8 cellular contexts compared by ENCODE assay signal in the genomic region with DNA sequence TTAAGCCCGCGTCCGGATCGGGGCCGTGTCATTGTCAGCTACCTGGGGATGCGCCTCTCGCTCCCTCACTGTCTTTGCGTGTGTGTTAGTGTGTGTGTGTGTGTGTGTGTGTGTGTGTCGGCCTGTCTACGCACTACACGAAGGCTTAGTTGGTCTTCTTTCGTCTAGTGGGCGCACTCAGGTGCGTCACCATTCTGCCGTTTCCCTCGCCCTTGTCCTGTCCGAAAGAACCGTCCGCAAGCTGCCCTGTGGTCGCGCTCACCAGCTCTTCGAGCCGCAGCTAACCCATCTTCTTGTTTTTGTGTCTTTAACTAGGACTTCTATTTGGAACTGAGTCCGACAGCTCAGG. TPM values are rescaled to one million over a fixed set of nuclear protein-coding genes. Genes with fewer than 3 reads are reported as not detected.
DNase-seq lines count a peak whose midpoint lies in the region; ATAC-seq, FAIRE-seq and TF ChIP-seq lines count a peak whose summit lies in the region.

No MANE protein-coding gene starts in this region.

- H3K79me2 ChIP-seq in OCI-LY7 (ENCODE audit: insufficient read depth, low read depth, low read length) (no peaks in the 10 kb centered on the region), trophoblast cell (ENCODE audit: control insufficient read depth, insufficient read depth, low read length, poor library complexity) (no peaks in the 10 kb centered on the region)

- WGBS in trophoblast cell (ENCODE audit: extremely low coverage, insufficient coverage, insufficient read length), result no CpG with 5 or more reads among the region's 24 CpGs

- no peak overlapping the region for H2BK5ac ChIP-seq in trophoblast cell (ENCODE audit: low read depth, low read length, poor library complexity)

- no peak overlapping the region for H2BK12ac ChIP-seq in trophoblast cell (ENCODE audit: low read length)

- CTCF ChIA-PET in Calu3 (lab: Charles Lee) (no interaction called here), OCI-LY7 (lab: Charles Lee; ENCODE audit: unreplicated experiment) (no interaction called here)

- H4K8ac ChIP-seq in trophoblast cell (ENCODE audit: low read depth, low read length), result no peak overlapping the region

- no peaks in the 10 kb centered on the region for H3K9me3 ChIP-seq in OCI-LY7 (ENCODE audit: low read length)
- H3K9me3 ChIP-seq in trophoblast cell (ENCODE audit: insufficient read depth, low read depth, low read length), result peaks cover 11% of the 10 kb centered on the region

- H3K23ac ChIP-seq in trophoblast cell (ENCODE audit: low read length), result no peak overlapping the region

- H3K4me1 Mint-ChIP-seq in Calu3 (ENCODE audit: low read depth, unreplicated experiment), result peaks cover 47% of the 10 kb centered on the region

- no peak overlapping the region for H3K27ac Mint-ChIP-seq in Calu3 (ENCODE audit: unreplicated experiment)

- peaks cover 28% of the 10 kb centered on the region for H3K36me3 Mint-ChIP-seq in Calu3 (ENCODE audit: insufficient read depth, unreplicated experiment)

- no peak overlapping the region for H2AK5ac ChIP-seq in trophoblast cell (ENCODE audit: low read length)

- TF ChIP-seq POLR2A in GM12892 (IDR thresholded peaks at IDR 0.05; ENCODE audit: low read depth, low read length), result no peak

- no peaks in the 10 kb centered on the region for H3K9me3 Mint-ChIP-seq in Calu3 (ENCODE audit: low read depth, unreplicated experiment)

- H3K27me3 Mint-ChIP-seq in Calu3 (ENCODE audit: unreplicated experiment), result peaks cover 14% of the 10 kb centered on the region

- peak overlapping the region; percentile 86 for H3K4me3 Mint-ChIP-seq in Calu3 (ENCODE audit: low read depth, unreplicated experiment)

- no peak overlapping the region for H3K14ac ChIP-seq in trophoblast cell (ENCODE audit: low read length)

- H3K27ac ChIP-seq in OCI-LY7 (ENCODE audit: low read depth, low read length, poor library complexity, severe bottlenecking), result no peak overlapping the region
- H3K27ac ChIP-seq in trophoblast cell (ENCODE audit: low read depth, low read length), result no peak overlapping the region

- no peak overlapping the region for H4K91ac ChIP-seq in trophoblast cell (ENCODE audit: low read depth, low read length)

- H3K4me2 ChIP-seq in OCI-LY7 (ENCODE audit: low read length), result peak overlapping the region; percentile 16; the same call in 1 of the 2 replicates
- H3K4me2 ChIP-seq in trophoblast cell (ENCODE audit: low read length), result peak overlapping the region; percentile 95

- H3K27me3 ChIP-seq in trophoblast cell (ENCODE audit: insufficient read depth, low read length), result peaks cover 25% of the 10 kb centered on the region

- no peaks in the 10 kb centered on the region for H3K9me2 ChIP-seq in OCI-LY7 (ENCODE audit: insufficient read depth, low read length)

- POLR2A ChIA-PET in OCI-LY7 (lab: Charles Lee), result interaction anchor here (0.6 kb wide), 1 partner anchor 50 kb away, joined by 3 read pairs; no protein-coding TSS in a partner anchor

- H3K36me3 ChIP-seq in OCI-LY7 (ENCODE audit: insufficient read depth, low read length) (no peaks in the 10 kb centered on the region), trophoblast cell (ENCODE audit: control insufficient read depth in 1 of 2, insufficient read depth in 2 of 2, low read length in 2 of 2) (no peaks in the 10 kb centered on the region)

- H3K4ac ChIP-seq in trophoblast cell (ENCODE audit: low read depth, low read length), result no peak overlapping the region

- H2BK120ac ChIP-seq in trophoblast cell (ENCODE audit: insufficient read depth, low read length, poor library complexity), result no peak overlapping the region

- intact Hi-C loops in Calu3 (cut with micrococcal nuclease; ENCODE audit: unreplicated experiment), result no loop called here
- intact Hi-C loops in OCI-LY7 (cut with micrococcal nuclease; ENCODE audit: unreplicated experiment), result no loop called here

- H3K9ac ChIP-seq in trophoblast cell (ENCODE audit: low read length), result no peak overlapping the region

- H2AFZ ChIP-seq in OCI-LY7 (ENCODE audit: low read length) (no peak overlapping the region), trophoblast cell (ENCODE audit: insufficient read depth, low read length, poor library complexity) (peak overlapping the region; percentile 43)

- BruUV-seq in Calu3 (replicated peaks; lab: Mats Ljungman, UMichigan) (no TSS peak), OCI-LY7 (replicated peaks; lab: Mats Ljungman, UMichigan) (no TSS peak)

- no peaks in the 10 kb centered on the region for H3K79me1 ChIP-seq in trophoblast cell (ENCODE audit: low read length)

- H4K20me1 ChIP-seq in OCI-LY7 (ENCODE audit: insufficient read depth, low read length), result no peaks in the 10 kb centered on the region

- FAIRE-seq in GM12892 (lab: Jason Lieb, UNC), result no peak

- TF ChIP-seq CTCF in Calu3 (IDR thresholded peaks at IDR 0.05; ENCODE audit: unreplicated experiment), result no peak
- TF ChIP-seq CTCF in OCI-LY7 (conservative IDR thresholded peaks at IDR 0.05; ENCODE audit: low read length), result no peak
- TF ChIP-seq CTCF in fibroblast of pulmonary artery (IDR thresholded peaks at IDR 0.05; ENCODE audit: low read length, missing control alignments), result no peak

- no peak overlapping the region for H3K18ac ChIP-seq in trophoblast cell (ENCODE audit: low read length)

- H3K4me3 ChIP-seq in OCI-LY7 (ENCODE audit: low read depth, low read length, poor library complexity, severe bottlenecking) (no peak overlapping the region), fibroblast of pulmonary artery (replicated peaks; ENCODE audit: low read depth, low read length) (peak overlapping the region; percentile 47), trophoblast cell (ENCODE audit: low read depth, low read length) (peak overlapping the region; percentile 80)

- H4K12ac ChIP-seq in trophoblast cell (ENCODE audit: low read depth, low read length), result no peak overlapping the region

- DNase-seq in Calu3 (no peak), OCI-LY7 (ENCODE audit: low spot score) (no peak), fibroblast of pulmonary artery (ENCODE audit: low read depth) (no peak), trophoblast cell (no peak), GM12892 (ENCODE audit: insufficient read length) (no peak), dedifferentiated amniotic fluid mesenchymal stem cell (ENCODE audit: extremely low spot score) (no peak)

- H3K4me1 ChIP-seq in OCI-LY7 (ENCODE audit: insufficient read depth, low read length, poor library complexity, severe bottlenecking) (no peaks in the 10 kb centered on the region), trophoblast cell (ENCODE audit: control insufficient read depth in 1 of 2, insufficient read depth in 2 of 2, low read length in 2 of 2) (peaks cover 0 to 6% of the 10 kb centered on the region in 2 experiments)

- ATAC-seq in GM19351 (IDR thresholded peaks at IDR 0.05; ENCODE audit: unreplicated experiment), result no peak
- no peak for ATAC-seq in HG02571 (IDR thresholded peaks at IDR 0.05; ENCODE audit: unreplicated experiment)

RNA-seq across cellular contexts. Expression of a gene that starts 0.7 kb away (rescaled TPM):
- 1.3 and 2.0 TPM in 2 replicates for total RNA-seq in Calu3 (2022)
- not detected in 2 replicates for total RNA-seq in OCI-LY7 (2014; rRNA removed; shearing (Covaris generic))
- not detected in 2 replicates for total RNA-seq in OCI-LY7 (2022)
- 0.40 and 0.44 TPM in 2 replicates for polyA plus RNA-seq in trophoblast cell (2013)
- not detected for polyA plus RNA-seq in GM12892 (2012; ENCODE audit: missing spikeins)

RNA-seq across cellular contexts. Expression of a gene that starts 37.2 kb away (rescaled TPM):
- total RNA-seq in Calu3 (2022), result 275 TPM in 2 replicates
- 108 and 115 TPM in 2 replicates for total RNA-seq in OCI-LY7 (2014; rRNA removed; shearing (Covaris generic))
- 175 and 185 TPM in 2 replicates for total RNA-seq in OCI-LY7 (2022)
- 67.2 and 70.3 TPM in 2 replicates for polyA plus RNA-seq in trophoblast cell (2013)
- 98.4 TPM for polyA plus RNA-seq in GM12892 (2012; ENCODE audit: missing spikeins)
